In the genomic region with DNA sequence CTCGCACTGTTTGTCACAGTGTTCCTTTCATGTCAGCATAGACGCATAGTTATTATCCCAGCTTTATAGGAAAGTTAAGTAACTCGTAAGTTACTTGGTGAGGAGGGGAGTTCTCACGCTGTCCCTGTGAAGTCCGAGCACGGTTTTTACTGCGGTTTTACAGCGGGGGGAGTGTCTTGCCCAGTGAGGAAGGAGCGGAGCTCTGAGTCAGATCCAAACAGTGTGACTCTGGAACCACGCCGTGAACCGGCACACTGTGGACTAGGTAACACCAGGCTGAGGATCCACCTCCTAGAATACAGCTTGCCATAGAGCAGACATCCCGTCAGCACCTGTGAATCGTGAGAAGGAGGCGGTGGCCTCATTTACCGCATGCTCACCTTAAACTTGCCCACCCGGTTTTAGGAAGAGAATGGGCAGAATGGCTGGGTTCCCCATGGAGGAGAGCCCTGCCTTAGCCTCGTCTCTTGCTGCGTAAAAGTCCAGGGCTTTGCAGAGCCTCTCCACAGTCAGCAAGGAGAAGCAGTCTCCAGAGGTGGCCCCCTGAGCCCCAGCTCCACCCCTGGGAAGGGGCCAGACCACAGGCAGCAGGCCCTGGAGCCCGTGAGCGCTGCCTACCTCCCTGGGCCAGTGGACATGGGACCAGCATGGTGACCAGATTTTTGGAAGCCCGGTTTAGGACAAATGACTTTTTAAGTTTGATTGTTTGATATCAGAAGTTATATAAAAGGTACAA, we compare ENCODE assay signal across 24 cellular contexts. TPM values are rescaled to one million over a fixed set of nuclear protein-coding genes. Genes with fewer than 3 reads are reported as not detected.
A peak's percentile ranks its signal among the peaks of the same experiment; 100 is the strongest.
DNase-seq lines count a peak whose midpoint lies in the region; ATAC-seq, FAIRE-seq and TF ChIP-seq lines count a peak whose summit lies in the region.
"Had no signal": no experiment of that assay in that cellular context is flagged by ENCODE, and none has a peak within 500 bp of the region (broad histone marks: within the 10 kb centered on the region; RNA-seq: fewer than 3 reads in every experiment).

No MANE protein-coding gene starts in this region.

- POLR2A ChIA-PET in activated CD4-positive, alpha-beta memory T cell treated with anti-CD3 and anti-CD28 coated beads for 36 hours (lab: Charles Lee), result no interaction called here
- POLR2A ChIA-PET in activated CD4-positive, alpha-beta memory T cell treated with anti-CD3 and anti-CD28 coated beads, Interleukin-2, amount 10 ng/mL, durations not matched to agents 7 days and 5 days (lab: Charles Lee), result no interaction called here

- H3K27ac ChIP-seq in astrocyte (ENCODE audit: low read depth, low read length) (peak overlapping the region; percentile 85), sigmoid colon (no peak overlapping the region)
- H3K27ac ChIP-seq: parathyroid adenoma had no signal

- no peaks in the 10 kb centered on the region for H3K4me1 Mint-ChIP-seq in activated CD4-positive, alpha-beta memory T cell treated with anti-CD3 and anti-CD28 coated beads for 36 hours (ENCODE audit: low read depth)
- H3K4me1 Mint-ChIP-seq in activated CD4-positive, alpha-beta memory T cell treated with anti-CD3 and anti-CD28 coated beads, Interleukin-2, amount 10 ng/mL, durations not matched to agents 7 days and 5 days, result no peaks in the 10 kb centered on the region
- peaks cover 11% of the 10 kb centered on the region for H3K4me1 Mint-ChIP-seq in astrocyte (ENCODE audit: low read depth, unreplicated experiment)
- no peaks in the 10 kb centered on the region for H3K4me1 Mint-ChIP-seq in activated CD4-positive, alpha-beta T cell treated with anti-CD3 and anti-CD28 coated beads, Interleukin-2, amount 10 ng/mL, durations not matched to agents 24 days and 14 days

- no peak overlapping the region for H3K27ac Mint-ChIP-seq in activated CD4-positive, alpha-beta memory T cell treated with anti-CD3 and anti-CD28 coated beads for 36 hours
- no peak overlapping the region for H3K27ac Mint-ChIP-seq in activated CD4-positive, alpha-beta memory T cell treated with anti-CD3 and anti-CD28 coated beads, Interleukin-2, amount 10 ng/mL, durations not matched to agents 7 days and 5 days
- no peak overlapping the region for H3K27ac Mint-ChIP-seq in astrocyte (ENCODE audit: unreplicated experiment)
- no peak overlapping the region for H3K27ac Mint-ChIP-seq in activated CD4-positive, alpha-beta T cell treated with anti-CD3 and anti-CD28 coated beads, Interleukin-2, amount 10 ng/mL, durations not matched to agents 24 days and 14 days

- DNase-seq in activated CD4-positive, alpha-beta memory T cell treated with anti-CD3 and anti-CD28 coated beads for 36 hours, result peak; percentile 13
- no peak for DNase-seq in activated CD4-positive, alpha-beta memory T cell treated with anti-CD3 and anti-CD28 coated beads, Interleukin-2, amount 10 ng/mL, durations not matched to agents 7 days and 5 days
- DNase-seq in HTR-8/SVneo (ENCODE audit: insufficient read length, low spot score), result no peak
- peak; percentile 64 for DNase-seq in astrocyte (ENCODE audit: low read depth)
- peak; percentile 36 for DNase-seq in sigmoid colon
- DNase-seq in activated CD4-positive, alpha-beta T cell treated with anti-CD3 and anti-CD28 coated beads, Interleukin-2, amount 10 ng/mL, durations not matched to agents 24 days and 14 days, result no peak
- DNase-seq in sciatic nerve (ENCODE audit: low spot score), result no peak
- DNase-seq: 8988T, activated gamma-delta T cell, DMS153, glutamatergic neuron, Karpas-422, NCI-H1417 treated with DMSO at 0.1 percent for 48 hours, NCI-H2171 treated with DMSO at 0.1 percent for 48 hours, NCI-H774, RPMI8226, T-helper 1 cell had no signal

- H3K4me3 ChIP-seq in astrocyte (ENCODE audit: insufficient read depth, low read depth, low read length) (no peak overlapping the region), sigmoid colon (no peak overlapping the region)
- H3K4me3 ChIP-seq: ascending aorta, HAP-1, skin epidermis had no signal

- H3K4me3 Mint-ChIP-seq in activated CD4-positive, alpha-beta memory T cell treated with anti-CD3 and anti-CD28 coated beads for 36 hours, result no peak overlapping the region
- H3K4me3 Mint-ChIP-seq in activated CD4-positive, alpha-beta memory T cell treated with anti-CD3 and anti-CD28 coated beads, Interleukin-2, amount 10 ng/mL, durations not matched to agents 7 days and 5 days, result no peak overlapping the region
- no peak overlapping the region for H3K4me3 Mint-ChIP-seq in astrocyte (ENCODE audit: unreplicated experiment)
- no peak overlapping the region for H3K4me3 Mint-ChIP-seq in activated CD4-positive, alpha-beta T cell treated with anti-CD3 and anti-CD28 coated beads, Interleukin-2, amount 10 ng/mL, durations not matched to agents 24 days and 14 days

- no peak for ATAC-seq in GM18858 (IDR thresholded peaks at IDR 0.05; ENCODE audit: unreplicated experiment)
- ATAC-seq in sciatic nerve, result no peak

- peaks cover 15% of the 10 kb centered on the region for H4K20me1 ChIP-seq in astrocyte (ENCODE audit: insufficient read depth, low read length)

- H3K4me1 ChIP-seq in astrocyte (ENCODE audit: insufficient read depth, low read length), result peaks cover 21% of the 10 kb centered on the region
- no peaks in the 10 kb centered on the region for H3K4me1 ChIP-seq in sigmoid colon
- H3K4me1 ChIP-seq: HAP-1, parathyroid adenoma had no signal

- H3K36me3 ChIP-seq in astrocyte (ENCODE audit: insufficient read depth, low read length), result no peaks in the 10 kb centered on the region
- no peaks in the 10 kb centered on the region for H3K36me3 ChIP-seq in sigmoid colon
- H3K36me3 ChIP-seq: ascending aorta, HAP-1 had no signal

- TF ChIP-seq EP300 in sigmoid colon (IDR thresholded peaks at IDR 0.05), result no peak

- CTCF ChIA-PET in activated CD4-positive, alpha-beta memory T cell treated with anti-CD3 and anti-CD28 coated beads for 36 hours (lab: Charles Lee), result interaction anchor here (0.6 to 1.2 kb wide), 2 partner anchors 9 to 55 kb away, joined by 3 read pairs; no protein-coding TSS in a partner anchor
- CTCF ChIA-PET in activated CD4-positive, alpha-beta memory T cell treated with anti-CD3 and anti-CD28 coated beads, Interleukin-2, amount 10 ng/mL, durations not matched to agents 7 days and 5 days (lab: Charles Lee), result no interaction called here

- no peak for TF ChIP-seq POLR2A in sigmoid colon (IDR thresholded peaks at IDR 0.05)

- H3K9ac ChIP-seq in astrocyte (ENCODE audit: low read length), result peak overlapping the region; percentile 10
- H3K9ac ChIP-seq: parathyroid adenoma had no signal

- H3K36me3 Mint-ChIP-seq in activated CD4-positive, alpha-beta memory T cell treated with anti-CD3 and anti-CD28 coated beads for 36 hours, result no peaks in the 10 kb centered on the region
- no peaks in the 10 kb centered on the region for H3K36me3 Mint-ChIP-seq in activated CD4-positive, alpha-beta memory T cell treated with anti-CD3 and anti-CD28 coated beads, Interleukin-2, amount 10 ng/mL, durations not matched to agents 7 days and 5 days (ENCODE audit: low read depth)
- H3K36me3 Mint-ChIP-seq in astrocyte (ENCODE audit: low read depth, unreplicated experiment), result peaks cover 12% of the 10 kb centered on the region
- H3K36me3 Mint-ChIP-seq in activated CD4-positive, alpha-beta T cell treated with anti-CD3 and anti-CD28 coated beads, Interleukin-2, amount 10 ng/mL, durations not matched to agents 24 days and 14 days (ENCODE audit: low read depth), result no peaks in the 10 kb centered on the region

- H3K27me3 Mint-ChIP-seq in activated CD4-positive, alpha-beta memory T cell treated with anti-CD3 and anti-CD28 coated beads for 36 hours, result no peaks in the 10 kb centered on the region
- H3K27me3 Mint-ChIP-seq in activated CD4-positive, alpha-beta memory T cell treated with anti-CD3 and anti-CD28 coated beads, Interleukin-2, amount 10 ng/mL, durations not matched to agents 7 days and 5 days, result peaks cover 2% of the 10 kb centered on the region
- H3K27me3 Mint-ChIP-seq in astrocyte (ENCODE audit: low read depth, unreplicated experiment), result no peaks in the 10 kb centered on the region
- no peaks in the 10 kb centered on the region for H3K27me3 Mint-ChIP-seq in activated CD4-positive, alpha-beta T cell treated with anti-CD3 and anti-CD28 coated beads, Interleukin-2, amount 10 ng/mL, durations not matched to agents 24 days and 14 days

- H3K9me3 ChIP-seq in astrocyte (ENCODE audit: insufficient read depth, low read depth, low read length), result peaks cover 7% of the 10 kb centered on the region
- peaks cover 0 to 4% (median 0%) of the 10 kb centered on the region in 4 donors for H3K9me3 ChIP-seq in sigmoid colon
- H3K9me3 ChIP-seq: ascending aorta, HAP-1 had no signal

- FAIRE-seq in HTR-8/SVneo (lab: Jason Lieb, UNC), result peak; percentile 33
- no peak for FAIRE-seq in astrocyte (lab: Jason Lieb, UNC)

- WGBS in sigmoid colon, 2 donors, result 94 to 95% methylated on average over 22 of the region's 22 CpGs

- peaks cover 4% of the 10 kb centered on the region for H3K79me2 ChIP-seq in astrocyte (ENCODE audit: insufficient read depth, low read length)

- H3K27me3 ChIP-seq in astrocyte (ENCODE audit: insufficient read depth, low read length) (no peaks in the 10 kb centered on the region), sigmoid colon (no peaks in the 10 kb centered on the region)
- H3K27me3 ChIP-seq: ascending aorta had no signal

- H2AFZ ChIP-seq in astrocyte (ENCODE audit: low read depth, low read length), result no peak overlapping the region
- H2AFZ ChIP-seq: parathyroid adenoma had no signal

- intact Hi-C loops in activated CD4-positive, alpha-beta memory T cell treated with anti-CD3 and anti-CD28 coated beads for 36 hours (cut with micrococcal nuclease), result no loop called here
- intact Hi-C loops in sigmoid colon (cut with DNase I), result no loop called here
- intact Hi-C loops in activated CD4-positive, alpha-beta T cell treated with anti-CD3 and anti-CD28 coated beads, Interleukin-2, amount 10 ng/mL, durations not matched to agents 24 days and 14 days (cut with micrococcal nuclease), result no loop called here
- intact Hi-C loops in sciatic nerve (cut with DNase I), result no loop called here

- peak overlapping the region; percentile 18 for H3K4me2 ChIP-seq in astrocyte (ENCODE audit: low read length)

- peaks cover 4% of the 10 kb centered on the region for H3K9me3 Mint-ChIP-seq in activated CD4-positive, alpha-beta memory T cell treated with anti-CD3 and anti-CD28 coated beads for 36 hours
- no peaks in the 10 kb centered on the region for H3K9me3 Mint-ChIP-seq in activated CD4-positive, alpha-beta memory T cell treated with anti-CD3 and anti-CD28 coated beads, Interleukin-2, amount 10 ng/mL, durations not matched to agents 7 days and 5 days
- H3K9me3 Mint-ChIP-seq in astrocyte (ENCODE audit: unreplicated experiment), result peaks cover 5% of the 10 kb centered on the region
- H3K9me3 Mint-ChIP-seq in activated CD4-positive, alpha-beta T cell treated with anti-CD3 and anti-CD28 coated beads, Interleukin-2, amount 10 ng/mL, durations not matched to agents 24 days and 14 days, result no peaks in the 10 kb centered on the region

- TF ChIP-seq CTCF in astrocyte (IDR thresholded peaks at IDR 0.05; ENCODE audit: insufficient read depth, low read depth, low read length) (no peak), sigmoid colon (IDR thresholded peaks at IDR 0.05) (no peak)

RNA-seq across cellular contexts. Expression of a gene that starts 40.2 kb away (rescaled TPM):
- total RNA-seq in activated CD4-positive, alpha-beta memory T cell treated with anti-CD3 and anti-CD28 coated beads for 36 hours, result not detected
- total RNA-seq in activated CD4-positive, alpha-beta memory T cell treated with anti-CD3 and anti-CD28 coated beads, Interleukin-2, amount 10 ng/mL, durations not matched to agents 7 days and 5 days, result not detected
- total RNA-seq in astrocyte (0.38 and 0.52 TPM in 2 replicates), sigmoid colon (under 1 TPM; 0.33 to 0.55 (median 0.38) TPM), sciatic nerve (not detected)
- under 1 TPM in 1 of 3 donors, not detected in 2; 0.22 TPM for polyA plus RNA-seq in sigmoid colon
- total RNA-seq in activated CD4-positive, alpha-beta T cell treated with anti-CD3 and anti-CD28 coated beads, Interleukin-2, amount 10 ng/mL, durations not matched to agents 24 days and 14 days, result not detected in 2 replicates
- total RNA-seq: epithelial cell of proximal tubule had no signal
- polyA plus RNA-seq: CD14-positive monocyte had no signal

Comparison
In these comparisons a context has a peak if more than half of its experiments do, and no peak if none do; other contexts are left out.
1. DNase-seq: peak in activated CD4-positive, alpha-beta memory T cell treated with anti-CD3 and anti-CD28 coated beads for 36 hours (single experiment), astrocyte (single experiment) and sigmoid colon (single experiment); none in activated CD4-positive, alpha-beta memory T cell treated with anti-CD3 and anti-CD28 coated beads, Interleukin-2, amount 10 ng/mL, durations not matched to agents 7 days and 5 days (single experiment), HTR-8/SVneo (single experiment), activated CD4-positive, alpha-beta T cell treated with anti-CD3 and anti-CD28 coated beads, Interleukin-2, amount 10 ng/mL, durations not matched to agents 24 days and 14 days (single experiment) and sciatic nerve (single experiment).